ENCODE assay signal across 22 cellular contexts in the genomic region with DNA sequence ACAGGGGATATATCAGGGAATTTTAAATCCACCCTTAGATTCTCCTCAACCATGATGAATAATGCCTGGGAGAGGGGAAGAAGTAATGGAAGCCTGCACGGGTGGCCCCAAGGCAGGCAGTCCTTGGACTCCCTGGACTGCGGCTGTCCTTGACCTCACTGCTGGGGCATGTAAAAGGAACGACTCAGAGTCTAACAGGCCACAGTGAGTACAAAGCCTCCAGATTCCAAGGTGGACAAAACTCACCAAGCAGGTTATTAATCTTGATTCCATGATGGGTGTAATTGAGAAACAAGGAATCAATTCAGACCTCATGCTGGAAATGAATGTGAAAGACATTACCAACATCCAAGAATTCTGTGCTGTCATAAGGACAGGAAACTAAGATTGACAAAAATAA. TPM values are rescaled to one million over a fixed set of nuclear protein-coding genes. Genes with fewer than 3 reads are reported as not detected.
DNase-seq lines count a peak whose midpoint lies in the region; ATAC-seq, FAIRE-seq and TF ChIP-seq lines count a peak whose summit lies in the region.
"Had no signal": no experiment of that assay in that cellular context is flagged by ENCODE, and none has a peak within 500 bp of the region (broad histone marks: within the 10 kb centered on the region; RNA-seq: fewer than 3 reads in every experiment).

No MANE protein-coding gene starts in this region.

- H3K27me3 Mint-ChIP-seq in natural killer cell (ENCODE audit: low read depth in 2 of 2), result peaks cover 34 to 67% of the 10 kb centered on the region in 2 donors

- H3K27me3 ChIP-seq in PC-9 (ENCODE audit: insufficient read depth, low read depth) (no peaks in the 10 kb centered on the region), small intestine (ENCODE audit: control insufficient read depth in 2 of 2, insufficient read depth in 2 of 2, low read length in 2 of 2) (peaks cover 0 to 3% of the 10 kb centered on the region in 2 donors)
- H3K27me3 ChIP-seq: MG63 had no signal

- FAIRE-seq in small intestine (lab: Jason Lieb, UNC), result no peak
- FAIRE-seq: GM18507 had no signal

- ATAC-seq in natural killer cell (no peak), GM21619 (IDR thresholded peaks at IDR 0.05; ENCODE audit: unreplicated experiment) (no peak)
- ATAC-seq: GM23338 had no signal

- no peak overlapping the region for H3K4me3 Mint-ChIP-seq in natural killer cell
- H3K4me3 Mint-ChIP-seq: GM23338 had no signal

- no peaks in the 10 kb centered on the region for H3K9me2 ChIP-seq in PC-9 (ENCODE audit: insufficient read depth)
- H3K9me2 ChIP-seq in OCI-LY7 (ENCODE audit: insufficient read depth, low read length), result no peaks in the 10 kb centered on the region

- H3K9me3 Mint-ChIP-seq in natural killer cell, result no peaks in the 10 kb centered on the region
- H3K9me3 Mint-ChIP-seq: GM23338 had no signal

- H3K79me2 ChIP-seq in PC-9 (ENCODE audit: low read depth) (peaks cover 65% of the 10 kb centered on the region), OCI-LY7 (ENCODE audit: insufficient read depth, low read depth, low read length) (no peaks in the 10 kb centered on the region)

- H2AFZ ChIP-seq in PC-9, result no peak overlapping the region
- no peak overlapping the region for H2AFZ ChIP-seq in OCI-LY7 (ENCODE audit: low read length)
- H2AFZ ChIP-seq: GM23338 had no signal

- H3K27ac ChIP-seq in PC-9 (peak overlapping the region; percentile 91), small intestine (ENCODE audit: low read depth in 1 of 2, low read length in 1 of 2) (no peak overlapping the region), OCI-LY7 (ENCODE audit: low read depth, low read length, poor library complexity, severe bottlenecking) (no peak overlapping the region)
- H3K27ac ChIP-seq: KMS-11 had no signal

- H3K4me1 ChIP-seq in PC-9 (replicated peaks; ENCODE audit: insufficient read depth) (peaks cover 75% of the 10 kb centered on the region), small intestine (ENCODE audit: control insufficient read depth in 2 of 2, insufficient read depth in 1 of 2, low read depth in 1 of 2, low read length in 1 of 2) (no peaks in the 10 kb centered on the region), OCI-LY7 (ENCODE audit: insufficient read depth, low read length, poor library complexity, severe bottlenecking) (no peaks in the 10 kb centered on the region)

- BruUV-seq in PC-9 (replicated peaks; lab: Mats Ljungman, UMichigan) (no TSS peak), OCI-LY7 (replicated peaks; lab: Mats Ljungman, UMichigan) (no TSS peak)

- 32 to 64% (median 44%) methylated on average over 3 of the region's 3 CpGs for WGBS in small intestine, 3 donors

- peaks cover 13 to 14% of the 10 kb centered on the region in 2 donors for H3K4me1 Mint-ChIP-seq in natural killer cell

- H3K36me3 Mint-ChIP-seq in natural killer cell, result peaks cover 6% of the 10 kb centered on the region

- H3K36me3 ChIP-seq in PC-9 (ENCODE audit: low read depth) (no peaks in the 10 kb centered on the region), small intestine (ENCODE audit: control insufficient read depth in 2 of 2, insufficient read depth in 2 of 2, low read length in 2 of 2) (no peaks in the 10 kb centered on the region), OCI-LY7 (ENCODE audit: insufficient read depth, low read length) (no peaks in the 10 kb centered on the region)

- H4K20me1 ChIP-seq in PC-9 (ENCODE audit: insufficient read depth), result no peaks in the 10 kb centered on the region
- H4K20me1 ChIP-seq in OCI-LY7 (ENCODE audit: insufficient read depth, low read length), result no peaks in the 10 kb centered on the region

- H3K4me3 ChIP-seq in PC-9, result no peak overlapping the region
- no peak overlapping the region for H3K4me3 ChIP-seq in small intestine (ENCODE audit: low read depth in 1 of 2, low read length in 2 of 2)
- H3K4me3 ChIP-seq in OCI-LY7 (ENCODE audit: low read depth, low read length, poor library complexity, severe bottlenecking), result no peak overlapping the region
- H3K4me3 ChIP-seq: GM23338, MG63 had no signal

- peaks cover 68% of the 10 kb centered on the region for H3F3A ChIP-seq in PC-9 (ENCODE audit: insufficient read depth, low read depth)

- TF ChIP-seq CTCF in PC-9 (conservative IDR thresholded peaks at IDR 0.05) (no peak), OCI-LY7 (conservative IDR thresholded peaks at IDR 0.05; ENCODE audit: low read length) (no peak), natural killer cell (IDR thresholded peaks at IDR 0.05) (no peak)

- intact Hi-C loops in PC-9 (cut with micrococcal nuclease; ENCODE audit: unreplicated experiment) (loop anchor here (1.0 to 10.0 kb wide), 2 partner anchors 9 to 286 kb away; no protein-coding TSS in a partner anchor), OCI-LY7 (cut with micrococcal nuclease; ENCODE audit: unreplicated experiment) (no loop called here), natural killer cell (cut with micrococcal nuclease) (no loop called here)

- H3K27ac Mint-ChIP-seq in natural killer cell, result no peak overlapping the region
- H3K27ac Mint-ChIP-seq: GM23338 had no signal

- DNase-seq in EL, result peak; percentile 31
- DNase-seq in PC-9, result peak; percentile 67 to 100
- peak; percentile 87 for DNase-seq in islet precursor cell
- DNase-seq in small intestine, result peak; percentile 5
- no peak for DNase-seq in OCI-LY7 (ENCODE audit: low spot score)
- no peak for DNase-seq in NCI-H1436 (lab: John Stamatoyannopoulos, UW)
- no peak for DNase-seq in natural killer cell
- DNase-seq: ACHN, AML-193, COR-L47, DMS79, MG63, NCI-H1092, NCI-H1694, NCI-H2107, NCI-H2227 treated with DMSO at 0.1 percent for 48 hours, NCI-H524, RPMI8226 had no signal

- H3K4me2 ChIP-seq in PC-9 (peak overlapping the region; percentile 85), OCI-LY7 (ENCODE audit: low read length) (no peak overlapping the region)
- H3K4me2 ChIP-seq: GM23338, KMS-11 had no signal

- 0 out of 2 replicates have a peak, but pooled peaks cover 6% of the 10 kb centered on the region for H3K9me3 ChIP-seq in PC-9 (ENCODE audit: insufficient read depth, low read depth)
- no peaks in the 10 kb centered on the region for H3K9me3 ChIP-seq in small intestine (ENCODE audit: control insufficient read depth, low read depth)
- H3K9me3 ChIP-seq in OCI-LY7 (ENCODE audit: low read length), result no peaks in the 10 kb centered on the region
- H3K9me3 ChIP-seq: MG63 had no signal

- CTCF ChIA-PET in PC-9 (lab: Charles Lee), result no interaction called here
- CTCF ChIA-PET in OCI-LY7 (lab: Charles Lee; ENCODE audit: unreplicated experiment), result no interaction called here

- POLR2A ChIA-PET in PC-9 (lab: Charles Lee; ENCODE audit: unreplicated experiment), result no interaction called here
- POLR2A ChIA-PET in OCI-LY7 (lab: Charles Lee), result no interaction called here

RNA-seq across cellular contexts. Expression of a gene that starts 13.0 kb away (rescaled TPM):
- 123 and 137 TPM in 2 replicates for total RNA-seq in PC-9 (2021)
- polyA plus RNA-seq in small intestine, result 1 to 10 TPM in 2 of 3 donors, under 1 TPM in 1; 0.22 to 7.0 (median 1.4) TPM
- 0.06 TPM in 1 of 2 replicates, not detected in the other for total RNA-seq in OCI-LY7 (2014; rRNA removed; shearing (Covaris generic))
- not detected in 2 replicates for total RNA-seq in OCI-LY7 (2022)
- total RNA-seq in natural killer cell, result under 1 TPM in 1 of 3 donors, not detected in 2; 0.07 TPM

Comparison
In these comparisons a context has a peak if more than half of its experiments do, and no peak if none do; other contexts are left out.
1. DNase-seq: peak in EL (single experiment), PC-9 (2 of 2), islet precursor cell (single experiment) and small intestine (single experiment); none in OCI-LY7 (single experiment), NCI-H1436 (single experiment) and natural killer cell (single experiment).
2. RNA of a gene that starts 13.0 kb away (total RNA-seq): 123 to 137 TPM in PC-9; 0.07 TPM in natural killer cell and 0.06 TPM in OCI-LY7; every median in the first group is over 100 times any median in the second.